Comparison of ENCODE assay signal across 8 cellular contexts in the genomic region with DNA sequence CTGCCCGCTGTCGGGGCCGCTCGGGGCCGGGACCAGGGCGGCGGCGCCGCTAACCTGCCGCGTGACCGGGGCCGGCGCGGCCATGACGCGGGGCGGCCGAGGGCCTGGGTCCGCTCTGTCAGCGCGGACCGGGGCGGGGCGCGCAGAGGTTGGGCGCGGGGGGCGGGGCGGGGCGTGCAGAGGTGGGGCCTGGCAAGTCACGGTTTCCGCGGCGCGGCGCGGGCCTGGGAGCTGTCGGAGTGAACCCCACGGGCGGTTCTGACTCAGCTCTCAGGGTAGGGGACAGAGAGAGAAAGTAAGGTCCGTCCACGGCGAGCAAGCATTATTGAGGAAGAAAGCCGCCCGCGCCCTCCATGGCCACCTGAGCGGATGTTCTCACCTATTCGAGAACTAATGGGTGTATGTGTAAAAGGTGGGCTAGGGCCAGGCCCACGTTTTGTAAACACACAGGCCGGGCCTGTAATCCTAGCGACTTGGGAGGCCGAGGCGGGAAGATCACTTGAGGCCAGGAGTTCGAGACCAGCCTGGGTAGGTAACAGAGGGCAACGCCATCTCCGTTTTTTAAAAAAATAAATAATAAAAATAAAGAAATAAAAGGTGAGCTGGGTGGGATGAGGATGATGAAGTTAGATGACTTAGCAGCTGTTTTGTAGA. TPM values are rescaled to one million over a fixed set of nuclear protein-coding genes. Genes with fewer than 3 reads are reported as not detected.
DNase-seq lines count a peak whose midpoint lies in the region; ATAC-seq and TF ChIP-seq lines count a peak whose summit lies in the region.

A gene with protein sequence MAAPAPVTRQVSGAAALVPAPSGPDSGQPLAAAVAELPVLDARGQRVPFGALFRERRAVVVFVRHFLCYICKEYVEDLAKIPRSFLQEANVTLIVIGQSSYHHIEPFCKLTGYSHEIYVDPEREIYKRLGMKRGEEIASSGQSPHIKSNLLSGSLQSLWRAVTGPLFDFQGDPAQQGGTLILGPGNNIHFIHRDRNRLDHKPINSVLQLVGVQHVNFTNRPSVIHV (minus strand): TSS at position 120 of the 654 bp plus-strand sequence. CDS start 36 bp downstream, at position 84.

- DNase-seq in NCI-H1436 (lab: John Stamatoyannopoulos, UW) (peak; percentile 44), NCI-H1436 treated with DMSO at 0.1 percent for 48 hours (lab: John Stamatoyannopoulos, UW) (no peak), NCI-H774 (lab: John Stamatoyannopoulos, UW) (peak; percentile 59), endothelial cell (ENCODE audit: low spot score) (peak; percentile 82), midbrain (lab: John Stamatoyannopoulos, UW) (peak; percentile 69)
- DNase-seq in activated CD8-positive, alpha-beta memory T cell treated with anti-CD3 and anti-CD28 coated beads, Interleukin-2, amount 50 U/mL, for 4 hours: peak; percentile 82
- DNase-seq in stimulated activated CD8-positive, alpha-beta memory T cell treated with anti-CD3 and anti-CD28 coated beads, Interleukin-15, amount 100 ng/mL, for 48 hours (ENCODE audit: low read depth in 2 of 2): peak; percentile 66 to 75

- peak within 1 kb of the TSS; percentile 99 for H3K27ac Mint-ChIP-seq in endothelial cell (ENCODE audit: unreplicated experiment)

- peak within 1 kb of the TSS; percentile 95 for H3K4me3 Mint-ChIP-seq in endothelial cell (ENCODE audit: unreplicated experiment)

- TF ChIP-seq CTCF in endothelial cell (IDR thresholded peaks at IDR 0.05; ENCODE audit: unreplicated experiment): no peak

- ATAC-seq in HG02943 (IDR thresholded peaks at IDR 0.05; ENCODE audit: low read depth, unreplicated experiment): peak; percentile 68

- H3K36me3 Mint-ChIP-seq in endothelial cell (ENCODE audit: low read depth, unreplicated experiment): peaks cover 8% of the 10 kb centered on the region

- peaks cover 10% of the 10 kb centered on the region for H3K4me1 Mint-ChIP-seq in endothelial cell (ENCODE audit: unreplicated experiment)

- H3K9me3 Mint-ChIP-seq in endothelial cell (ENCODE audit: unreplicated experiment): no peaks in the 10 kb centered on the region

- peaks cover 13% of the 10 kb centered on the region for H3K27me3 Mint-ChIP-seq in endothelial cell (ENCODE audit: unreplicated experiment)

RNA-seq across cellular contexts. Expression of the gene that starts here (rescaled TPM):
- total RNA-seq in endothelial cell (ENCODE audit: unreplicated experiment): 17.5 TPM
